ENCODE assay signal across 1 cellular context in genomic region chr17:57946798-57947358, GRCh38.
TF ChIP-seq lines count a peak whose summit lies in the region.

No MANE protein-coding gene starts in this region.

TF ChIP-seq in HEK293, 187 proteins besides CTCF, POLR2A, EP300 and RAD21 (continued from another document and continues in another):
- no peak for TF ChIP-seq ZNF398 (tag by site-specific recombination; IDR thresholded peaks at IDR 0.05)
- TF ChIP-seq KLF8 (tag by site-specific recombination; IDR thresholded peaks at IDR 0.05): peak; percentile 29; the same call in 1 of the 2 replicates
- no peak for TF ChIP-seq ZNF558 (tag by site-specific recombination; IDR thresholded peaks at IDR 0.05)
- no peak for TF ChIP-seq ZNF221 (tag by site-specific recombination; IDR thresholded peaks at IDR 0.05; ENCODE audit: borderline replicate concordance)
- TF ChIP-seq REPIN1 (tag by site-specific recombination; IDR thresholded peaks at IDR 0.05; ENCODE audit: low read depth): no peak
- no peak for TF ChIP-seq ZNF561 (tag by site-specific recombination; IDR thresholded peaks at IDR 0.05; ENCODE audit: borderline replicate concordance)
- TF ChIP-seq ZNF2 (tag by site-specific recombination; IDR thresholded peaks at IDR 0.05): no peak
- no peak for TF ChIP-seq ZBTB49 (tag by site-specific recombination; IDR thresholded peaks at IDR 0.05; ENCODE audit: low read depth)
- no peak for TF ChIP-seq ZNF169 (tag by site-specific recombination; IDR thresholded peaks at IDR 0.05)
- no peak for TF ChIP-seq ZNF677 (tag by site-specific recombination; IDR thresholded peaks at IDR 0.05)
- TF ChIP-seq ZNF433 (tag by site-specific recombination; IDR thresholded peaks at IDR 0.05; ENCODE audit: low read depth): no peak
- no peak for TF ChIP-seq ZNF16 (tag by site-specific recombination; IDR thresholded peaks at IDR 0.05; ENCODE audit: low read depth)
- no peak for TF ChIP-seq ZNF280D (tag by site-specific recombination; IDR thresholded peaks at IDR 0.05)
- peak; percentile 70 for TF ChIP-seq GLIS1 (tag by site-specific recombination; IDR thresholded peaks at IDR 0.05)
- no peak for TF ChIP-seq ZNF350 (tag by site-specific recombination; IDR thresholded peaks at IDR 0.05)
- TF ChIP-seq ZNF148 (tag by site-specific recombination; IDR thresholded peaks at IDR 0.05; ENCODE audit: borderline replicate concordance): no peak
- TF ChIP-seq ZNF521 (tag by site-specific recombination; IDR thresholded peaks at IDR 0.05): no peak
- TF ChIP-seq ZBTB10 (tag by site-specific recombination; IDR thresholded peaks at IDR 0.05): no peak
- TF ChIP-seq ZNF155 (tag by site-specific recombination; IDR thresholded peaks at IDR 0.05): no peak
- TF ChIP-seq ZNF146 (tag by site-specific recombination; IDR thresholded peaks at IDR 0.05): no peak
- TF ChIP-seq ZNF324 (tag by site-specific recombination; IDR thresholded peaks at IDR 0.05): no peak
- peak; percentile 64 for TF ChIP-seq ZNF341 (tag by site-specific recombination; IDR thresholded peaks at IDR 0.05; ENCODE audit: low read depth)
- TF ChIP-seq ZNF658 (tag by site-specific recombination; IDR thresholded peaks at IDR 0.05): no peak
- TF ChIP-seq ZBTB6 (tag by site-specific recombination; IDR thresholded peaks at IDR 0.05): no peak
- TF ChIP-seq ZNF449 (tag by site-specific recombination; IDR thresholded peaks at IDR 0.05): no peak
- no peak for TF ChIP-seq ZNF529 (tag by site-specific recombination; IDR thresholded peaks at IDR 0.05; ENCODE audit: insufficient replicate concordance)
- no peak for TF ChIP-seq ZNF174 (tag by site-specific recombination; IDR thresholded peaks at IDR 0.05)
- no peak for TF ChIP-seq ZNF488 (tag by site-specific recombination; IDR thresholded peaks at IDR 0.05)
- TF ChIP-seq ZNF19 (tag by site-specific recombination; IDR thresholded peaks at IDR 0.05; ENCODE audit: low read depth): no peak
- TF ChIP-seq PRDM2 (tag by site-specific recombination; IDR thresholded peaks at IDR 0.05; ENCODE audit: borderline replicate concordance): no peak
- no peak for TF ChIP-seq ZNF132 (tag by site-specific recombination; IDR thresholded peaks at IDR 0.05; ENCODE audit: borderline replicate concordance)
- no peak for TF ChIP-seq ZNF623 (tag by site-specific recombination; IDR thresholded peaks at IDR 0.05)
- TF ChIP-seq ZIC2 (tag by site-specific recombination; IDR thresholded peaks at IDR 0.05): no peak
- TF ChIP-seq ZBTB1 (tag by site-specific recombination; IDR thresholded peaks at IDR 0.05): no peak
- TF ChIP-seq EGR2 (tag by site-specific recombination; IDR thresholded peaks at IDR 0.05; ENCODE audit: low read depth): no peak
